ENCODE assay signal across 38 cellular contexts in the genomic region with DNA sequence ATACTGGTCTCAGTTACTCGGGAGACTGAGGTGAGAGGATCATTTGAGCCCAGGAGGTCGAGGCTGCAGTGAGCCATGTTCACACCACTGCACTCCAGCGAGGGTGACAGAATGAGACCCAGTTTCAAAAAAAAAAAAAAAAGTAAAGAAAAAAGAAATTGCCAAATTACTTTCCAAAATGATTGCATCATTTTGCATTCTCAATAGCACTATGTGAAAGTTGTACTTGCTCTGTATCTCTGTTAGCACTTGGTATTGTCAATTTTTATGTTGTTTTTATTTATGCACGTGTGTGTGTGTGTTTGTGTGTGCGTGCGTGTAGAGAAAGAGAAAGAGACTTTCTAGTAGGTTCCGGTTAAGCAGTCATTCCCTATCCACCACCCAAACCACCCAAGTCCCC.
"Had no signal": no experiment of that assay in that cellular context is flagged by ENCODE, and none has a peak within 500 bp of the region (broad histone marks: within the 10 kb centered on the region; RNA-seq: fewer than 3 reads in every experiment).

No MANE protein-coding gene starts in this region.

- H3K9me3 ChIP-seq: ascending aorta had no signal

- H3K4me1 Mint-ChIP-seq: activated B cell treated with CpG ODN at 0.5 μM for 24 hours; activated CD4-positive, alpha-beta T cell treated with anti-CD3 and anti-CD28 coated beads for 36 hours; activated naive CD4-positive, alpha-beta T cell treated with anti-CD3 and anti-CD28 coated beads, Interleukin-2, amount 10 ng/mL, durations not matched to agents 7 days and 5 days; activated naive CD4-positive, alpha-beta T cell treated with anti-CD3 and anti-CD28 coated beads, Interleukin-2, amount 50 U/mL, for 24 hours; activated naive CD8-positive, alpha-beta T cell treated with anti-CD3 and anti-CD28 coated beads, Interleukin-2, amount 10 ng/mL, durations not matched to agents 7 days and 5 days; activated naive CD8-positive, alpha-beta T cell treated with anti-CD3 and anti-CD28 coated beads, Interleukin-2, amount 50 U/mL, for 24 hours; brain; central memory CD8-positive, alpha-beta T cell had no signal

- ATAC-seq: activated CD4-positive, alpha-beta T cell treated with anti-CD3 and anti-CD28 coated beads for 36 hours; activated CD8-positive, alpha-beta memory T cell treated with anti-CD3 and anti-CD28 coated beads, Interleukin-2, amount 10 ng/mL, durations not matched to agents 7 days and 5 days; activated CD8-positive, alpha-beta T cell treated with anti-CD3 and anti-CD28 coated beads, Interleukin-2, amount 10 ng/mL, durations not matched to agents 7 days and 5 days; activated naive CD8-positive, alpha-beta T cell treated with anti-CD3 and anti-CD28 coated beads, Interleukin-2, amount 50 U/mL, for 24 hours had no signal

- H3K4me1 ChIP-seq: ascending aorta had no signal

- H3K4me3 Mint-ChIP-seq: activated B cell treated with CpG ODN at 0.5 μM for 24 hours; activated CD4-positive, alpha-beta memory T cell treated with anti-CD3 and anti-CD28 coated beads, Interleukin-2, amount 10 ng/mL, durations not matched to agents 7 days and 5 days; activated CD4-positive, alpha-beta T cell treated with anti-CD3 and anti-CD28 coated beads for 36 hours; activated CD4-positive, alpha-beta T cell treated with anti-CD3 and anti-CD28 coated beads, Interleukin-2, amount 10 ng/mL, durations not matched to agents 7 days and 5 days; activated CD8-positive, alpha-beta memory T cell treated with anti-CD3 and anti-CD28 coated beads, Interleukin-2, amount 10 ng/mL, durations not matched to agents 7 days and 5 days; activated CD8-positive, alpha-beta T cell treated with anti-CD3 and anti-CD28 coated beads, Interleukin-2, amount 10 ng/mL, durations not matched to agents 7 days and 5 days; activated naive CD4-positive, alpha-beta T cell treated with anti-CD3 and anti-CD28 coated beads, Interleukin-2, amount 10 ng/mL, durations not matched to agents 7 days and 5 days; activated naive CD4-positive, alpha-beta T cell treated with anti-CD3 and anti-CD28 coated beads, Interleukin-2, amount 50 U/mL, for 24 hours; activated naive CD8-positive, alpha-beta T cell; activated naive CD8-positive, alpha-beta T cell treated with anti-CD3 and anti-CD28 coated beads, Interleukin-2, amount 10 ng/mL, durations not matched to agents 7 days and 5 days; activated naive CD8-positive, alpha-beta T cell treated with anti-CD3 and anti-CD28 coated beads, Interleukin-2, amount 50 U/mL, for 24 hours; activated T-cell treated with anti-CD3 and anti-CD28 coated beads, Interleukin-2, amount 50 U/mL, for 24 hours; brain; central memory CD8-positive, alpha-beta T cell; T-helper 1 cell treated with Interleukin-12 subunit alpha and Interleukin-12 subunit beta and Interleukin-4 antibody, amounts not matched to agents 30 μg/mL and 1 μg/mL, for 36 hours; T-helper 2 cell treated with Interferon-gamma antibody and Interleukin-4, amounts not matched to agents 5 μg/mL and 100 μg/mL, for 36 hours had no signal

- H3K36me3 ChIP-seq: ascending aorta, cardiac muscle cell had no signal

- H3K36me3 Mint-ChIP-seq: activated naive CD4-positive, alpha-beta T cell treated with anti-CD3 and anti-CD28 coated beads, Interleukin-2, amount 10 ng/mL, durations not matched to agents 7 days and 5 days; activated naive CD4-positive, alpha-beta T cell treated with anti-CD3 and anti-CD28 coated beads, Interleukin-2, amount 50 U/mL, for 24 hours; activated naive CD8-positive, alpha-beta T cell; activated naive CD8-positive, alpha-beta T cell treated with anti-CD3 and anti-CD28 coated beads, Interleukin-2, amount 10 ng/mL, durations not matched to agents 7 days and 5 days; brain had no signal

- H3K27ac ChIP-seq: ascending aorta, cardiac muscle cell, VCaP had no signal

- H3K4me3 ChIP-seq: ascending aorta, cardiac muscle cell had no signal

- FAIRE-seq: bronchial epithelial cell, TTC549 had no signal

- H3K27ac Mint-ChIP-seq: activated B cell treated with CpG ODN at 0.5 μM for 24 hours; activated CD4-positive, alpha-beta memory T cell treated with anti-CD3 and anti-CD28 coated beads, Interleukin-2, amount 10 ng/mL, durations not matched to agents 7 days and 5 days; activated CD4-positive, alpha-beta T cell treated with anti-CD3 and anti-CD28 coated beads for 36 hours; activated CD4-positive, alpha-beta T cell treated with anti-CD3 and anti-CD28 coated beads, Interleukin-2, amount 10 ng/mL, durations not matched to agents 7 days and 5 days; activated CD8-positive, alpha-beta memory T cell treated with anti-CD3 and anti-CD28 coated beads, Interleukin-2, amount 10 ng/mL, durations not matched to agents 7 days and 5 days; activated CD8-positive, alpha-beta T cell treated with anti-CD3 and anti-CD28 coated beads, Interleukin-2, amount 10 ng/mL, durations not matched to agents 7 days and 5 days; activated naive CD4-positive, alpha-beta T cell treated with anti-CD3 and anti-CD28 coated beads, Interleukin-2, amount 10 ng/mL, durations not matched to agents 7 days and 5 days; activated naive CD4-positive, alpha-beta T cell treated with anti-CD3 and anti-CD28 coated beads, Interleukin-2, amount 50 U/mL, for 24 hours; activated naive CD8-positive, alpha-beta T cell; activated naive CD8-positive, alpha-beta T cell treated with anti-CD3 and anti-CD28 coated beads, Interleukin-2, amount 10 ng/mL, durations not matched to agents 7 days and 5 days; activated naive CD8-positive, alpha-beta T cell treated with anti-CD3 and anti-CD28 coated beads, Interleukin-2, amount 50 U/mL, for 24 hours; activated T-cell treated with anti-CD3 and anti-CD28 coated beads, Interleukin-2, amount 50 U/mL, for 24 hours; activated T-helper 2 cell treated with anti-CD3 and anti-CD28 coated beads, Interferon-gamma antibody, Interleukin-2, Interleukin-4, amounts not matched to agents 10 μg/mL and 5 μg/mL and 100 μg/mL, durations not matched to agents 14 hours and 24 hours and 36 hours; brain; T-helper 1 cell treated with Interleukin-12 subunit alpha and Interleukin-12 subunit beta and Interleukin-4 antibody, amounts not matched to agents 30 μg/mL and 1 μg/mL, for 36 hours; T-helper 2 cell treated with Interferon-gamma antibody and Interleukin-4, amounts not matched to agents 5 μg/mL and 100 μg/mL, for 36 hours had no signal

- DNase-seq: activated B cell treated with CpG ODN at 0.5 μM for 24 hours; activated CD4-positive, alpha-beta memory T cell treated with anti-CD3 and anti-CD28 coated beads, Interleukin-2, amount 10 ng/mL, durations not matched to agents 7 days and 5 days; activated CD4-positive, alpha-beta T cell treated with anti-CD3 and anti-CD28 coated beads for 1 hour; activated CD4-positive, alpha-beta T cell treated with anti-CD3 and anti-CD28 coated beads for 36 hours; activated CD4-positive, alpha-beta T cell treated with anti-CD3 and anti-CD28 coated beads for 48 hours; activated CD4-positive, alpha-beta T cell treated with anti-CD3 and anti-CD28 coated beads, Interleukin-2, amount 10 ng/mL, durations not matched to agents 7 days and 5 days; activated CD4-positive, alpha-beta T cell treated with anti-CD3 and anti-CD28 coated beads, Interleukin-2, amount 50 U/mL, for 48 hours; activated CD8-positive, alpha-beta memory T cell treated with anti-CD3 and anti-CD28 coated beads for 24 hours; activated CD8-positive, alpha-beta memory T cell treated with anti-CD3 and anti-CD28 coated beads, Interleukin-2, amount 10 ng/mL, durations not matched to agents 7 days and 5 days; activated CD8-positive, alpha-beta memory T cell treated with anti-CD3 and anti-CD28 coated beads, Interleukin-2, amount 50 U/mL, for 48 hours; activated CD8-positive, alpha-beta T cell treated with anti-CD3 and anti-CD28 coated beads, Interleukin-2, amount 10 ng/mL, durations not matched to agents 7 days and 5 days; activated effector memory CD4-positive, alpha-beta T cell treated with Interleukin-2 at 50 U/mL for 16 hours; activated gamma-delta T cell; activated naive CD4-positive, alpha-beta T cell treated with anti-CD3 and anti-CD28 coated beads, Interleukin-2, amount 10 ng/mL, durations not matched to agents 7 days and 5 days; activated naive CD4-positive, alpha-beta T cell treated with Interleukin-2 at 50 U/mL for 16 hours; activated naive CD8-positive, alpha-beta T cell treated with anti-CD3 and anti-CD28 coated beads, Interleukin-2, amount 10 ng/mL, durations not matched to agents 7 days and 5 days; activated naive CD8-positive, alpha-beta T cell treated with anti-CD3 and anti-CD28 coated beads, Interleukin-2, amount 50 U/mL, for 24 hours; activated T-cell treated with anti-CD3 and anti-CD28 coated beads, Interleukin-2, amount 50 U/mL, for 24 hours; activated T-cell treated with anti-CD3 and anti-CD28 coated beads, Interleukin-2, amount 50 U/mL, for 48 hours; amygdala; anterior cingulate cortex; caudate nucleus; cerebellar nuclear complex; T-helper 1 cell; T-helper 2 cell; T-helper 9 cell had no signal

- H3K27me3 ChIP-seq: ascending aorta, cardiac muscle cell had no signal

- H3K9me3 Mint-ChIP-seq: activated naive CD4-positive, alpha-beta T cell treated with anti-CD3 and anti-CD28 coated beads, Interleukin-2, amount 50 U/mL, for 24 hours; activated naive CD8-positive, alpha-beta T cell treated with anti-CD3 and anti-CD28 coated beads, Interleukin-2, amount 50 U/mL, for 24 hours; activated T-helper 2 cell treated with anti-CD3 and anti-CD28 coated beads, Interferon-gamma antibody, Interleukin-2, Interleukin-4, amounts not matched to agents 10 μg/mL and 5 μg/mL and 100 μg/mL, durations not matched to agents 14 hours and 24 hours and 36 hours; central memory CD8-positive, alpha-beta T cell had no signal
